In genomic region chr5:62783374-62784057, GRCh38 we compare ENCODE assay signal across 1 cellular context.
TF ChIP-seq lines count a peak whose summit lies in the region.

No MANE protein-coding gene starts in this region.

TF ChIP-seq in GM23338, 12 proteins besides CTCF, POLR2A, EP300 and RAD21 (continued from another document):
- no peak for TF ChIP-seq ETS1 (IDR thresholded peaks at IDR 0.05)
- no peak for TF ChIP-seq ZNF331 (CRISPR knock-in tag; IDR thresholded peaks at IDR 0.05; ENCODE audit: low read depth)
- TF ChIP-seq POLR2AphosphoS5 (IDR thresholded peaks at IDR 0.05; ENCODE audit: low read depth) = no peak
